16 cellular contexts compared by ENCODE assay signal in genomic region chr21:26070121-26070520, GRCh38.
DNase-seq lines count a peak whose midpoint lies in the region; ATAC-seq, FAIRE-seq and TF ChIP-seq lines count a peak whose summit lies in the region.
"Had no signal": no experiment of that assay in that cellular context is flagged by ENCODE, and none has a peak within 500 bp of the region (broad histone marks: within the 10 kb centered on the region; RNA-seq: fewer than 3 reads in every experiment).

No MANE protein-coding gene starts in this region.

- peaks cover 17% of the 10 kb centered on the region for H3K9me1 ChIP-seq in IMR-90 (ENCODE audit: insufficient read depth, low read length)

- SMC1A ChIA-PET in GM12878 (lab: Charles Lee; ENCODE audit: uncharacterized antibody, unreplicated experiment), result no interaction called here

- dilution Hi-C loops in IMR-90 (cut with HindIII; ENCODE audit: low sequenced_read_pairs, unreplicated experiment), result no loop called here

- H3K36me3 ChIP-seq in IMR-90 (ENCODE audit: control insufficient read depth, insufficient read depth, low read length), result no peaks in the 10 kb centered on the region
- H3K36me3 ChIP-seq in GM12878 (ENCODE audit: control insufficient read depth in 2 of 2, insufficient read depth in 2 of 2, low read length in 1 of 2), result no peaks in the 10 kb centered on the region
- H3K36me3 ChIP-seq: adrenal gland, sigmoid colon had no signal

- H2BK15ac ChIP-seq in IMR-90 (ENCODE audit: low read depth, low read length), result no peak overlapping the region

- peaks cover 4% of the 10 kb centered on the region; the same call in 1 of the 2 replicates for H3K79me2 ChIP-seq in GM12878 (ENCODE audit: control insufficient read depth, insufficient read depth, low read length)

- no peak overlapping the region for H3K18ac ChIP-seq in IMR-90 (ENCODE audit: low read depth, low read length)

- H3K27ac ChIP-seq in IMR-90 (ENCODE audit: insufficient read depth, low read length), result no peak overlapping the region
- no peak overlapping the region for H3K27ac ChIP-seq in GM12878 (ENCODE audit: control insufficient read depth, insufficient read depth)

- WGBS in IMR-90 (ENCODE audit: extremely low coverage in 2 of 2, insufficient read length in 1 of 2), 2 experiments, result no CpG with 5 or more reads among the region's 2 CpGs
- WGBS in GM12878 (ENCODE audit: insufficient coverage, insufficient replicate concordance, low lambda C conversion rate, missing lambda C conversion rate), result 0% methylated on average over 2 of the region's 2 CpGs

- DNase-seq in activated naive CD4-positive, alpha-beta T cell treated with anti-CD3 and anti-CD28 coated beads for 36 hours, result no peak
- DNase-seq in activated naive CD4-positive, alpha-beta T cell treated with anti-CD3 and anti-CD28 coated beads, Interleukin-2, amount 50 U/mL, for 72 hours (ENCODE audit: low spot score in 2 of 2), result no peak
- DNase-seq in IMR-90, result no peak
- DNase-seq in GM12878 (ENCODE audit: low read depth, low spot score), result no peak
- DNase-seq in progenitor cell of endocrine pancreas (ENCODE audit: low spot score, unreplicated experiment), result no peak
- no peak for DNase-seq in foreskin melanocyte
- DNase-seq: adrenal gland; AML-193; DMS153; effector memory CD4-positive, alpha-beta T cell; NCI-H187; sigmoid colon; stimulated activated CD4-positive, alpha-beta T cell treated with anti-CD3 and anti-CD28 coated beads, Interleukin-2, amount 100 ng/mL, for 24 hours had no signal

- in situ Hi-C loops in IMR-90 (cut with MboI; ENCODE audit: low sequenced_read_pairs) (no loop called here), GM12878 (cut with MboI) (no loop called here)

- RAD21 ChIA-PET in GM12878 (lab: Charles Lee; ENCODE audit: unreplicated experiment), result no interaction called here

- no peak for TF ChIP-seq EP300 in GM12878 (IDR thresholded peaks at IDR 0.05; ENCODE audit: borderline replicate concordance in 1 of 2, control insufficient read depth in 1 of 2, low read depth in 2 of 2, low read length in 2 of 2)

- POLR2A ChIA-PET in IMR-90 (lab: Charles Lee; ENCODE audit: unreplicated experiment), result no interaction called here
- POLR2A ChIA-PET in GM12878 (lab: Charles Lee), result no interaction called here

- H2AFZ ChIP-seq in IMR-90 (replicated peaks; ENCODE audit: low read length, poor library complexity) (no peak overlapping the region), GM12878 (ENCODE audit: control insufficient read depth, low read depth, low read length) (no peak overlapping the region)

- H4K20me1 ChIP-seq in IMR-90 (ENCODE audit: insufficient read depth, low read length), result peaks cover 21% of the 10 kb centered on the region
- H4K20me1 ChIP-seq in GM12878 (ENCODE audit: control insufficient read depth, insufficient read depth), result no peaks in the 10 kb centered on the region

- H3K4me3 ChIP-seq in IMR-90 (ENCODE audit: insufficient read depth, low read depth, low read length) (no peak overlapping the region), GM12878 (no peak overlapping the region)
- H3K4me3 ChIP-seq: sigmoid colon had no signal

- H3K14ac ChIP-seq in IMR-90 (replicated peaks; ENCODE audit: low read depth, low read length), result no peak overlapping the region

- H3K9me3 ChIP-seq in IMR-90 (ENCODE audit: control insufficient read depth, insufficient read depth, low read length) (no peaks in the 10 kb centered on the region), GM12878 (replicated peaks; ENCODE audit: control insufficient read depth, insufficient read depth, low read length) (no peaks in the 10 kb centered on the region)
- H3K9me3 ChIP-seq: adrenal gland, sigmoid colon had no signal

- H2BK120ac ChIP-seq in IMR-90 (ENCODE audit: low read depth, low read length), result no peak overlapping the region

- no peak for ATAC-seq in activated naive CD4-positive, alpha-beta T cell treated with anti-CD3 and anti-CD28 coated beads, Interleukin-2, amount 50 U/mL, for 72 hours
- ATAC-seq in IMR-90 (ENCODE audit: low read depth) (no peak), GM12878 (no peak), GM19351 (IDR thresholded peaks at IDR 0.05; ENCODE audit: unreplicated experiment) (no peak), HG02759 (IDR thresholded peaks at IDR 0.05; ENCODE audit: unreplicated experiment) (no peak)
- ATAC-seq: HCT116 had no signal

- CTCF ChIA-PET in activated naive CD4-positive, alpha-beta T cell treated with anti-CD3 and anti-CD28 coated beads for 36 hours (lab: Charles Lee), result no interaction called here
- CTCF ChIA-PET in IMR-90 (lab: Yijun Ruan, JAX) (interaction anchor here (0.7 kb wide), 1 partner anchor 25 kb away, joined by 4 read pairs; no protein-coding TSS in a partner anchor), GM12878 (lab: Yijun Ruan, JAX) (no interaction called here)

- H2BK5ac ChIP-seq in IMR-90 (ENCODE audit: low read depth, low read length, poor library complexity, severe bottlenecking), result no peak overlapping the region

- TF ChIP-seq CTCF in IMR-90 (conservative IDR thresholded peaks at IDR 0.05; ENCODE audit: low read depth, low read length) (no peak), GM12878 (IDR thresholded peaks at IDR 0.05 in 2 of 3, conservative IDR thresholded peaks at IDR 0.05 in 1 of 3; ENCODE audit: control insufficient read depth in 2 of 3, extremely low read depth in 1 of 3, insufficient read depth in 1 of 3, low read depth in 3 of 3, low read length in 3 of 3) (no peak), progenitor cell of endocrine pancreas (IDR thresholded peaks at IDR 0.05; ENCODE audit: unreplicated experiment) (no peak)

- H3K56ac ChIP-seq in IMR-90 (ENCODE audit: extremely low read depth, insufficient read depth, low read length), result no peak overlapping the region

- peak overlapping the region; percentile 70 for H3K27ac Mint-ChIP-seq in activated naive CD4-positive, alpha-beta T cell treated with anti-CD3 and anti-CD28 coated beads for 36 hours
- peak overlapping the region in 1 of 2 donors; percentile 65 for H3K27ac Mint-ChIP-seq in activated naive CD4-positive, alpha-beta T cell treated with anti-CD3 and anti-CD28 coated beads, Interleukin-2, amount 50 U/mL, for 72 hours
- H3K27ac Mint-ChIP-seq in progenitor cell of endocrine pancreas, result peak overlapping the region; percentile 53

- H3K27me3 ChIP-seq in IMR-90 (ENCODE audit: control insufficient read depth, insufficient read depth, low read length) (no peaks in the 10 kb centered on the region), GM12878 (replicated peaks in 1 of 2; ENCODE audit: control insufficient read depth in 2 of 2, insufficient read depth in 2 of 2, low read length in 1 of 2) (no peaks in the 10 kb centered on the region)
- H3K27me3 ChIP-seq: adrenal gland, sigmoid colon had no signal

- intact Hi-C loops in activated naive CD4-positive, alpha-beta T cell treated with anti-CD3 and anti-CD28 coated beads for 36 hours (cut with micrococcal nuclease), result loop anchor here (1.0 to 5.0 kb wide), 3 partner anchors 99 to 173 kb away; no protein-coding TSS in a partner anchor
- intact Hi-C loops in IMR-90 (cut with micrococcal nuclease), result loop anchor here (2.0 kb wide), 1 partner anchor 101 kb away; the partner anchor contains the start of gene APP
- intact Hi-C loops in GM12878 (cut with micrococcal nuclease; ENCODE audit: unreplicated experiment), result no loop called here

- H3K9ac ChIP-seq in IMR-90 (ENCODE audit: low read depth, low read length) (no peak overlapping the region), GM12878 (ENCODE audit: control insufficient read depth, insufficient read depth, low read length) (peak overlapping the region; percentile 15; the same call in 1 of the 2 replicates)

- H3K4me1 Mint-ChIP-seq in activated naive CD4-positive, alpha-beta T cell treated with anti-CD3 and anti-CD28 coated beads for 36 hours (ENCODE audit: low read depth), result peaks cover 57% of the 10 kb centered on the region
- H3K4me1 Mint-ChIP-seq in progenitor cell of endocrine pancreas (ENCODE audit: low read depth), result peaks cover 51% of the 10 kb centered on the region

- no peak overlapping the region for H4K5ac ChIP-seq in IMR-90 (ENCODE audit: low read depth, low read length)

- no peak overlapping the region for H2AK5ac ChIP-seq in IMR-90 (ENCODE audit: low read depth, low read length)

- H3K79me1 ChIP-seq in IMR-90 (ENCODE audit: low read depth in 1 of 2, low read length in 2 of 2), result peaks cover 40 to 70% of the 10 kb centered on the region in 2 experiments

- H3K4me1 ChIP-seq in IMR-90 (ENCODE audit: control insufficient read depth, insufficient read depth, low read length) (peaks cover 6% of the 10 kb centered on the region), GM12878 (ENCODE audit: control insufficient read depth, insufficient read depth, low read length) (no peaks in the 10 kb centered on the region; the same call in 1 of the 2 replicates)

- TF ChIP-seq POLR2A in IMR-90 (IDR thresholded peaks at IDR 0.05; ENCODE audit: low read depth, low read length) (no peak), GM12878 (IDR thresholded peaks at IDR 0.05; ENCODE audit: low read depth, low read length) (no peak)

- no peak overlapping the region for H4K8ac ChIP-seq in IMR-90 (ENCODE audit: low read depth in 2 of 2, low read length in 2 of 2)

- no peak for FAIRE-seq in GM12878 (lab: Jason Lieb, UNC)

- no peak overlapping the region for H3K23ac ChIP-seq in IMR-90 (ENCODE audit: low read depth, low read length)

- no peak overlapping the region for H4K91ac ChIP-seq in IMR-90 (ENCODE audit: insufficient read depth, low read depth, low read length)

- H3K4me2 ChIP-seq in IMR-90 (ENCODE audit: low read depth, low read length) (peak overlapping the region; percentile 8; the same call in 1 of the 2 replicates), GM12878 (ENCODE audit: control insufficient read depth, insufficient read depth) (no peak overlapping the region; the same call in none of the 2 replicates)

- H2BK20ac ChIP-seq in IMR-90 (ENCODE audit: low read depth, low read length), result no peak overlapping the region

- H3K4me3 Mint-ChIP-seq in activated naive CD4-positive, alpha-beta T cell treated with anti-CD3 and anti-CD28 coated beads for 36 hours, result no peak overlapping the region
- H3K4me3 Mint-ChIP-seq in progenitor cell of endocrine pancreas (ENCODE audit: low read depth), result no peak overlapping the region

- TF ChIP-seq RAD21 in IMR-90 (IDR thresholded peaks at IDR 0.05; ENCODE audit: low read length) (no peak), GM12878 (IDR thresholded peaks at IDR 0.05; ENCODE audit: insufficient read depth, low read depth, low read length) (no peak)

- no peaks in the 10 kb centered on the region for H3K36me3 Mint-ChIP-seq in activated naive CD4-positive, alpha-beta T cell treated with anti-CD3 and anti-CD28 coated beads for 36 hours (ENCODE audit: low read depth)
- H3K36me3 Mint-ChIP-seq in activated naive CD4-positive, alpha-beta T cell treated with anti-CD3 and anti-CD28 coated beads, Interleukin-2, amount 50 U/mL, for 72 hours, result no peaks in the 10 kb centered on the region
- H3K36me3 Mint-ChIP-seq in progenitor cell of endocrine pancreas (ENCODE audit: insufficient read depth), result peaks cover 2% of the 10 kb centered on the region

- no peaks in the 10 kb centered on the region for H3K27me3 Mint-ChIP-seq in activated naive CD4-positive, alpha-beta T cell treated with anti-CD3 and anti-CD28 coated beads for 36 hours (ENCODE audit: low read depth)
- H3K27me3 Mint-ChIP-seq in progenitor cell of endocrine pancreas, result no peaks in the 10 kb centered on the region

- BruUV-seq in IMR-90 (replicated peaks; lab: Mats Ljungman, UMichigan) (no TSS peak), GM12878 (replicated peaks; lab: Mats Ljungman, UMichigan) (no TSS peak)

- H3K9me3 Mint-ChIP-seq in activated naive CD4-positive, alpha-beta T cell treated with anti-CD3 and anti-CD28 coated beads for 36 hours, result no peaks in the 10 kb centered on the region
- H3K9me3 Mint-ChIP-seq in activated naive CD4-positive, alpha-beta T cell treated with anti-CD3 and anti-CD28 coated beads, Interleukin-2, amount 50 U/mL, for 72 hours, result no peaks in the 10 kb centered on the region
- peaks cover 3% of the 10 kb centered on the region for H3K9me3 Mint-ChIP-seq in progenitor cell of endocrine pancreas (ENCODE audit: low read depth)

- no peak overlapping the region for H2AK9ac ChIP-seq in IMR-90 (replicated peaks; ENCODE audit: low read depth, low read length, poor library complexity)

- H3K4ac ChIP-seq in IMR-90 (ENCODE audit: low read depth, low read length), result no peak overlapping the region
